Comparison of ENCODE assay signal across 17 cellular contexts in genomic region chr2:207801259-207801658, GRCh38. TPM values are rescaled to one million over a fixed set of nuclear protein-coding genes. Genes with fewer than 3 reads are reported as not detected.
DNase-seq lines count a peak whose midpoint lies in the region; ATAC-seq, FAIRE-seq and TF ChIP-seq lines count a peak whose summit lies in the region.
"Had no signal": no experiment of that assay in that cellular context is flagged by ENCODE, and none has a peak within 500 bp of the region (broad histone marks: within the 10 kb centered on the region; RNA-seq: fewer than 3 reads in every experiment).

No MANE protein-coding gene starts in this region.

- H3K4me3 ChIP-seq in NB4 (ENCODE audit: low read depth, low read length) (no peak overlapping the region), HepG2 (replicated peaks in 1 of 3; ENCODE audit: insufficient read depth in 1 of 3, low read depth in 2 of 3, low read length in 3 of 3) (peak overlapping the region; percentile 12 to 39 (median 22); a peak in 4 of 6 replicates)
- H3K4me3 ChIP-seq: spleen, uterus had no signal

- H4K20me1 ChIP-seq in HepG2 (ENCODE audit: insufficient read depth, low read length) = no peaks in the 10 kb centered on the region

- peak overlapping the region; percentile 35 for H3K9ac ChIP-seq in HepG2 (ENCODE audit: insufficient read depth, low read depth, low read length)

- H3K4me1 ChIP-seq in HepG2 (ENCODE audit: insufficient read depth, low read length) = peaks cover 91% of the 10 kb centered on the region
- H3K4me1 ChIP-seq: spleen, uterus had no signal

- TF ChIP-seq EP300 in HepG2 (IDR thresholded peaks at IDR 0.05; ENCODE audit: low read depth in 2 of 2, low read length in 2 of 2) (peak in 1 of 2 experiments; percentile 74; a peak in 2 of 4 replicates), HepG2 (CRISPR knock-in tag; IDR thresholded peaks at IDR 0.05; ENCODE audit: borderline replicate concordance) (no peak; the same call in 1 of the 2 replicates)

- FAIRE-seq in HepG2 (lab: Jason Lieb, UNC) = peak; percentile 44
- FAIRE-seq: bronchial epithelial cell had no signal

- no peaks in the 10 kb centered on the region for H3K36me3 ChIP-seq in HepG2 (replicated peaks in 1 of 2; ENCODE audit: control insufficient read depth in 1 of 2, insufficient read depth in 2 of 2, low read length in 2 of 2)
- H3K36me3 ChIP-seq: spleen, uterus had no signal

- POLR2A ChIA-PET in HepG2 (lab: Yijun Ruan, JAX) = interaction anchor here (0.7 to 2.0 kb wide), 12 partner anchors 9 to 224 kb away, joined by 3 to 17 read pairs (median 6); partner anchors contain the start of gene FZD5

- peak overlapping the region; percentile 17 for H2AFZ ChIP-seq in HepG2 (ENCODE audit: low read length)

- TF ChIP-seq CTCF in NB4 (IDR thresholded peaks at IDR 0.05; ENCODE audit: low read depth, low read length) (no peak), HepG2 (CRISPR knock-in tag; IDR thresholded peaks at IDR 0.05) (peak; percentile 25)

- TF ChIP-seq POLR2A in NB4 (IDR thresholded peaks at IDR 0.05; ENCODE audit: extremely low read depth, insufficient read length) (no peak), HepG2 (IDR thresholded peaks at IDR 0.05; ENCODE audit: insufficient read depth in 1 of 2, low read depth in 2 of 2, low read length in 2 of 2) (no peak)

- no TSS peak for BruUV-seq in HepG2 (replicated peaks; lab: Mats Ljungman, UMichigan)

- H3K79me2 ChIP-seq in HepG2 (ENCODE audit: insufficient read depth, low read length) = no peaks in the 10 kb centered on the region

- H3K27ac ChIP-seq in HepG2 (ENCODE audit: extremely low read length, insufficient read depth, low read length) = peak overlapping the region; percentile 41
- H3K27ac ChIP-seq: spleen, uterus had no signal

- intact Hi-C loops in HepG2 (cut with micrococcal nuclease; ENCODE audit: unreplicated experiment) = loop anchor here (1.0 kb wide), 1 partner anchor 18 kb away; no protein-coding TSS in a partner anchor

- TF ChIP-seq RAD21 in HepG2 (CRISPR knock-in tag; IDR thresholded peaks at IDR 0.05) = no peak

- no peaks in the 10 kb centered on the region for H3K27me3 ChIP-seq in HepG2 (ENCODE audit: control insufficient read depth in 1 of 2, insufficient read depth in 2 of 2, low read length in 2 of 2)
- H3K27me3 ChIP-seq: spleen, uterus had no signal

- peak; percentile 7; the same call in 1 of the 3 replicates for ATAC-seq in HepG2
- no peak for ATAC-seq in stimulated activated naive CD8-positive, alpha-beta T cell treated with anti-CD3 and anti-CD28 coated beads, Interleukin-15, Interleukin-2, amounts not matched to agents 100 U/mL and 50 U/mL, for 24 hours
- ATAC-seq: activated naive CD8-positive, alpha-beta T cell treated with anti-CD3 and anti-CD28 coated beads, Interleukin-2, amount 50 U/mL, for 24 hours; activated T-cell treated with anti-CD3 and anti-CD28 coated beads, Interleukin-2, amount 50 U/mL, for 72 hours; SK-N-SH treated with all-trans-retinoic acid at 6 μM for 48 hours; stimulated activated naive B cell treated with anti-CD40 and anti-IgM and Interleukin-4, amounts not matched to agents 10 μg/mL and 1 μg/mL and 100 μg/mL, for 72 hours had no signal

- CTCF ChIA-PET in HepG2 (lab: Yijun Ruan, JAX; ENCODE audit: low intra/inter-chr PET ratio, low total read pairs) = no interaction called here

- peak; percentile 30 for DNase-seq in DMS153 (lab: John Stamatoyannopoulos, UW)
- peak; percentile 45 for DNase-seq in NB4 (ENCODE audit: low read depth)
- DNase-seq in NCI-H774 (lab: John Stamatoyannopoulos, UW) = peak; percentile 14
- peak; percentile 78 for DNase-seq in HepG2 (ENCODE audit: low spot score)
- DNase-seq in activated effector memory CD4-positive, alpha-beta T cell treated with anti-CD3 and anti-CD28 coated beads, Interleukin-2, amount 50 U/mL, for 16 hours = no peak
- no peak for DNase-seq in ACHN
- DNase-seq in LoVo (ENCODE audit: low spot score) = no peak
- DNase-seq in stimulated activated naive CD8-positive, alpha-beta T cell treated with anti-CD3 and anti-CD28 coated beads, Interleukin-15, Interleukin-2, amounts not matched to agents 100 U/mL and 50 U/mL, for 24 hours = no peak
- DNase-seq: activated CD4-positive, alpha-beta T cell treated with anti-CD3 and anti-CD28 coated beads, Interleukin-2, amount 50 U/mL, for 4 hours; activated naive CD8-positive, alpha-beta T cell treated with anti-CD3 and anti-CD28 coated beads, Interleukin-2, amount 50 U/mL, for 24 hours; activated T-cell treated with anti-CD3 and anti-CD28 coated beads, Interleukin-2, amount 50 U/mL, for 72 hours; hypothalamus; spleen; stimulated activated naive B cell treated with anti-CD40 and anti-IgM and Interleukin-4, amounts not matched to agents 10 μg/mL and 1 μg/mL and 100 μg/mL, for 72 hours; uterus had no signal

- WGBS in HepG2 (ENCODE audit: low lambda C conversion rate) = 2% methylated on average over 3 of the region's 3 CpGs

- in situ Hi-C loops in HepG2 (cut with HindIII; ENCODE audit: extremely low pct_ligation_motif_present, low pct_unique_long_range_greater_than_20kb) = no loop called here
- in situ Hi-C loops in ACHN (cut with HindIII; ENCODE audit: low pct_ligation_motif_present, low pct_unique_long_range_greater_than_20kb, low sequenced_read_pairs) = no loop called here

- no peaks in the 10 kb centered on the region for H3K9me3 ChIP-seq in HepG2 (ENCODE audit: low read length)
- H3K9me3 ChIP-seq: spleen, uterus had no signal

- H3K4me2 ChIP-seq in HepG2 (ENCODE audit: low read depth, low read length) = peak overlapping the region; percentile 69

TF ChIP-seq in HepG2, 621 proteins besides CTCF, POLR2A, EP300 and RAD21 (continues in another document):
- TF ChIP-seq AGO2 (optimal IDR thresholded peaks at IDR 0.05; ENCODE audit: low read depth, low read length) (no peak), RXRB (CRISPR knock-in tag; IDR thresholded peaks at IDR 0.05; ENCODE audit: borderline replicate concordance) (peak; percentile 26; the same call in 1 of the 2 replicates), CEBPG (CRISPR knock-in tag; IDR thresholded peaks at IDR 0.05) (peak; percentile 91), ZNF326 (CRISPR knock-in tag; IDR thresholded peaks at IDR 0.05; ENCODE audit: borderline replicate concordance) (no peak), FOSL2 (CRISPR knock-in tag; IDR thresholded peaks at IDR 0.05) (peak; percentile 61), ZNF629 (CRISPR knock-in tag; conservative IDR thresholded peaks at IDR 0.05) (no peak), PRMT3 (CRISPR knock-in tag; IDR thresholded peaks at IDR 0.05; ENCODE audit: borderline replicate concordance, low read depth) (no peak), ZNF703 (CRISPR knock-in tag; IDR thresholded peaks at IDR 0.05; ENCODE audit: borderline replicate concordance) (no peak), ISL2 (CRISPR knock-in tag; IDR thresholded peaks at IDR 0.05) (peak; percentile 40; the same call in 1 of the 2 replicates), PHF5A (CRISPR knock-in tag; IDR thresholded peaks at IDR 0.05; ENCODE audit: low read depth, unreplicated experiment) (no peak), SNRNP70 (IDR thresholded peaks at IDR 0.05; ENCODE audit: low read depth, low read length) (no peak), HMG20A (CRISPR knock-in tag; IDR thresholded peaks at IDR 0.05; ENCODE audit: borderline replicate concordance) (peak; percentile 49; the same call in 1 of the 2 replicates)
- TF ChIP-seq, protein P1, sequence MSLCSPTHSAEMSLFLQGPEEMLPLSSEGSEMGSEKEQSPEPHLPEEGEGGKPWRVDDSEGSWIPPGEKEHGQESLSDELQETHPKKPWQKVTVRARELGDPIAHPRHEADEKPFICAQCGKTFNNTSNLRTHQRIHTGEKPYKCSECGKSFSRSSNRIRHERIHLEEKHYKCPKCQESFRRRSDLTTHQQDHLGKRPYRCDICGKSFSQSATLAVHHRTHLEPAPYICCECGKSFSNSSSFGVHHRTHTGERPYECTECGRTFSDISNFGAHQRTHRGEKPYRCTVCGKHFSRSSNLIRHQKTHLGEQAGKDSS (CRISPR knock-in tag; IDR thresholded peaks at IDR 0.05; ENCODE audit: borderline replicate concordance, low read depth) = no peak

RNA-seq across cellular contexts. Expression of gene FZD5, which starts 31.6 kb away (rescaled TPM):
- total RNA-seq in HepG2 (2016; rRNA removed; fragmentation: Illumina TruSeq; extraction: Trizol) = 28.9 and 34.3 TPM in 2 replicates
- total RNA-seq in HepG2 (2016; cell fraction: cytosol; rRNA removed; fragmentation: Illumina TruSeq; extraction: Trizol; ENCODE audit: low read depth) = 3.1 and 4.0 TPM in 2 replicates
- 27.1 and 33.9 TPM in 2 replicates for total RNA-seq in HepG2 (2016; cell fraction: insoluble cytoplasmic fraction; rRNA removed; fragmentation: Illumina TruSeq; extraction: Trizol)
- 17.9 and 18.6 TPM in 2 replicates for total RNA-seq in HepG2 (2016; cell fraction: membrane; rRNA removed; fragmentation: Illumina TruSeq; extraction: Trizol)
- 49.9 and 55.0 TPM in 2 replicates for total RNA-seq in HepG2 (2016; cell fraction: nucleus; rRNA removed; fragmentation: Illumina TruSeq; extraction: Trizol)
- 25.3 and 29.1 TPM in 2 replicates for polyA plus RNA-seq in HepG2 (2011; rRNA removed)
- polyA plus RNA-seq in HepG2 (2011; cell fraction: cytosol; rRNA removed) = 17.7 and 21.9 TPM in 2 replicates
- 46.8 and 48.3 TPM in 2 replicates for polyA plus RNA-seq in HepG2 (2011; cell fraction: nucleus; rRNA removed)
- polyA plus RNA-seq in HepG2 (2012) = 41.5 and 51.6 TPM in 2 replicates
- polyA plus RNA-seq in HepG2 (2016; cell fraction: cytosol; fragmentation: Illumina TruSeq; extraction: Trizol; ENCODE audit: low read depth) = 1.9 and 2.0 TPM in 2 replicates
- 21.1 and 22.9 TPM in 2 replicates for polyA plus RNA-seq in HepG2 (2016; cell fraction: insoluble cytoplasmic fraction; fragmentation: Illumina TruSeq; extraction: Trizol; ENCODE audit: low read depth)
- 6.8 and 7.4 TPM in 2 replicates for polyA plus RNA-seq in HepG2 (2016; cell fraction: membrane; fragmentation: Illumina TruSeq; extraction: Trizol; ENCODE audit: low read depth)
- polyA plus RNA-seq in HepG2 (2016; cell fraction: nucleus; fragmentation: Illumina TruSeq; extraction: Trizol; ENCODE audit: insufficient read depth, low read depth) = 38.4 and 40.1 TPM in 2 replicates
- polyA minus RNA-seq in HepG2 (2011; rRNA and poly(A)+ RNA removed; ENCODE audit: low replicate concordance) = 4.3 and 130 TPM in 2 replicates
- polyA minus RNA-seq in HepG2 (2011; cell fraction: cytosol; rRNA and poly(A)+ RNA removed) = 61.0 and 69.9 TPM in 2 replicates
- polyA minus RNA-seq in HepG2 (2011; cell fraction: nucleus; rRNA and poly(A)+ RNA removed) = 116 and 135 TPM in 2 replicates

Comparison
In these comparisons a context has a peak if more than half of its experiments do, and no peak if none do; other contexts are left out.
1. DNase-seq: peak in DMS153 (single experiment), NB4 (single experiment), NCI-H774 (single experiment) and HepG2 (single experiment); none in activated effector memory CD4-positive, alpha-beta T cell treated with anti-CD3 and anti-CD28 coated beads, Interleukin-2, amount 50 U/mL, for 16 hours (single experiment), ACHN (single experiment), LoVo (single experiment) and stimulated activated naive CD8-positive, alpha-beta T cell treated with anti-CD3 and anti-CD28 coated beads, Interleukin-15, Interleukin-2, amounts not matched to agents 100 U/mL and 50 U/mL, for 24 hours (single experiment).